In the genomic region with DNA sequence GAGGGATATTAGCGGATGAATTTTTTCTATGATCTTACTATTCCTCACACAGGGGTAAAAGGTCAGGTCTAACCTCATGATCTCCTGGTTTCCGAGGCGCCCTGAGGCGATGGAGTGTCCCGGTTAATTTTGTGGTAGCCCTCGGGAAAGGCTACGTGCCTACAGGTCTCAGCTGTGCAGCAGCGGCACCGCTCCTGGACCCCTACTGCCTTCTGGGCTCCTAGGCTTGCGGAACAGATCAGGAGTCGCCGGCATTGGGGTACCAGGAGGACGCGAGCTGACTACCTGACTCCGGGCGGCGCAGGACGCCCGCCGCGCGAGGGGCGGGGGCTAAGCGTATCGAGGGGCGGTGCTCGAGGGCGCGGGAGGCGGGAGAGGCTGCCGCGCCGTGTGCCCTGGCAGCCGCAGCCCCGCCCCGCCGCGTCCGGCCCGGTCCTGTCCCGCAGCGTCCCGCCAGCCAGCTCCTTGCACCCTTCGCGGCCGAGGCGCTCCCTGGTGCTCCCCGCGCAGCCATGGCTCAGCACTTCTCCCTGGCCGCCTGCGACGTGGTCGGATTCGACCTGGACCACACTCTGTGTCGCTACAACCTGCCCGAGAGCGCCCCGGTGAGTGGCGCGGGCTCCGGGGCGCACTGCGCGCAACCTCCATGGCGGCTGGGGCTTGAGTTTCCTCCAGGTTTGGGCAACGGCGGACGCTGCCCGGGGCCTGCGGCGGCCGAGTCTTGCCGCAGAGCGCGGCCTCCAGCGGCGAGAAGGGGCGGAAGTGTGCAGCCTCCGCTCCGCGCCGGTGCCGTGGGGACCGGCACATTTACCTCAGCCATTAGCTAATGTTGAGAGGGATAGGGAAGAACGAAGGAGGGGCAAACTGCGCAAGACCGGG, we compare ENCODE assay signal across 8 cellular contexts. TPM values are rescaled to one million over a fixed set of nuclear protein-coding genes. Genes with fewer than 3 reads are reported as not detected.
DNase-seq lines count a peak whose midpoint lies in the region; ATAC-seq, FAIRE-seq and TF ChIP-seq lines count a peak whose summit lies in the region.

A gene (plus strand): TSS at position 435 of the 879 bp plus-strand sequence. CDS start 78 bp downstream, at position 513.

- peak within 1 kb of the TSS; percentile 67; the same call in 1 of the 2 replicates for H2AFZ ChIP-seq in OCI-LY1 (ENCODE audit: low read length)

- DNase-seq in D721Med (ENCODE audit: insufficient read length, low spot score) (peak; percentile 69), HT1080 (ENCODE audit: low read depth) (peak; percentile 80), activated T-cell treated with anti-CD3 and anti-CD28 coated beads for 1 hour (ENCODE audit: low read depth) (peak; percentile 77), epithelial cell of prostate (ENCODE audit: low read depth, low spot score) (no peak)
- peak; percentile 70 to 71 for DNase-seq in stimulated activated CD8-positive, alpha-beta memory T cell treated with anti-CD3 and anti-CD28 coated beads, Interleukin-7, amount 100 ng/mL, for 1 hour (ENCODE audit: low read depth in 2 of 2)

- H3K9ac ChIP-seq in OCI-LY1 (ENCODE audit: low read length) (peak within 1 kb of the TSS; percentile 64), mucosa of rectum (ENCODE audit: low read depth in 1 of 2, low read length in 2 of 2) (peak within 1 kb of the TSS; percentile 79 to 93)

- H3F3A ChIP-seq in OCI-LY1 (ENCODE audit: insufficient read depth, low read length): no peaks in the 10 kb centered on the region; the same call in 1 of the 2 replicates

- peak within 1 kb of the TSS; percentile 24 for H3K27ac ChIP-seq in OCI-LY1 (ENCODE audit: low read depth, low read length, poor library complexity, severe bottlenecking)
- peak within 1 kb of the TSS; percentile 83 for H3K27ac ChIP-seq in epithelial cell of prostate
- H3K27ac ChIP-seq in mucosa of rectum (ENCODE audit: low read depth in 2 of 2, low read length in 2 of 2): peak within 1 kb of the TSS; percentile 96 to 98

- no peaks in the 10 kb centered on the region for H3K9me2 ChIP-seq in OCI-LY1 (ENCODE audit: low read depth, low read length)

- H3K36me3 ChIP-seq in OCI-LY1 (ENCODE audit: insufficient read depth, low read length) (no peaks in the 10 kb centered on the region), mucosa of rectum (ENCODE audit: control insufficient read depth in 2 of 2, insufficient read depth in 2 of 2, low read length in 2 of 2) (no peaks in the 10 kb centered on the region)

- no peaks in the 10 kb centered on the region for H4K20me1 ChIP-seq in OCI-LY1 (ENCODE audit: insufficient read depth, low read length)

- H3K9me3 ChIP-seq in OCI-LY1 (ENCODE audit: low read length) (no peaks in the 10 kb centered on the region; the same call in 1 of the 2 replicates), mucosa of rectum (ENCODE audit: control insufficient read depth in 2 of 2, low read length in 2 of 2) (peaks cover 0 to 5% of the 10 kb centered on the region in 2 donors)

- no peaks in the 10 kb centered on the region for H3K79me2 ChIP-seq in OCI-LY1 (ENCODE audit: insufficient read depth, low read length)

- peak within 1 kb of the TSS; percentile 73 for H3K4me2 ChIP-seq in OCI-LY1 (ENCODE audit: low read length)

- TF ChIP-seq CTCF in D721Med (IDR thresholded peaks at IDR 0.05; ENCODE audit: insufficient read depth, missing control alignments) (no peak), OCI-LY1 (IDR thresholded peaks at IDR 0.05; ENCODE audit: low read length) (peak; percentile 34)

- H3K27me3 ChIP-seq in OCI-LY1 (ENCODE audit: insufficient read depth, low read length): no peaks in the 10 kb centered on the region
- no peaks in the 10 kb centered on the region for H3K27me3 ChIP-seq in mucosa of rectum (ENCODE audit: control insufficient read depth in 2 of 2, insufficient read depth in 2 of 2, low read length in 2 of 2)

- no peak for FAIRE-seq in D721Med (lab: Jason Lieb, UNC)

- H3K4me1 ChIP-seq in OCI-LY1 (ENCODE audit: insufficient read depth, low read length, severe bottlenecking): peaks cover 31% of the 10 kb centered on the region
- peaks cover 13 to 15% of the 10 kb centered on the region in 2 donors for H3K4me1 ChIP-seq in mucosa of rectum (ENCODE audit: control insufficient read depth in 2 of 2, insufficient read depth in 2 of 2, low read length in 2 of 2)

- peak; percentile 84 for ATAC-seq in GM21367 (IDR thresholded peaks at IDR 0.05; ENCODE audit: unreplicated experiment)

- H3K4me3 ChIP-seq in OCI-LY1 (ENCODE audit: low read depth, low read length, poor library complexity, severe bottlenecking) (peak within 1 kb of the TSS; percentile 70), mucosa of rectum (ENCODE audit: low read length in 2 of 2) (peak within 1 kb of the TSS; percentile 70 to 94)

RNA-seq across cellular contexts. Expression of the gene that starts here (rescaled TPM):
- 10.0 and 19.9 TPM in 2 replicates for total RNA-seq in HT1080 (2014; rRNA removed; shearing (Covaris generic))
- 34.0 and 40.7 TPM in 2 replicates for polyA plus RNA-seq in HT1080 (2015; cell fraction: cytosol; rRNA removed)
- polyA plus RNA-seq in HT1080 (2015; cell fraction: nucleus; rRNA removed): 38.8 and 44.4 TPM in 2 replicates

Comparison
In these comparisons a context has a peak if more than half of its experiments do, and no peak if none do; other contexts are left out.
1. H3K27ac ChIP-seq: peak in every context shown above with its lines; median percentile 97 in mucosa of rectum; 83 in epithelial cell of prostate; 24 in OCI-LY1.